ENCODE assay signal across 11 cellular contexts in the genomic region with DNA sequence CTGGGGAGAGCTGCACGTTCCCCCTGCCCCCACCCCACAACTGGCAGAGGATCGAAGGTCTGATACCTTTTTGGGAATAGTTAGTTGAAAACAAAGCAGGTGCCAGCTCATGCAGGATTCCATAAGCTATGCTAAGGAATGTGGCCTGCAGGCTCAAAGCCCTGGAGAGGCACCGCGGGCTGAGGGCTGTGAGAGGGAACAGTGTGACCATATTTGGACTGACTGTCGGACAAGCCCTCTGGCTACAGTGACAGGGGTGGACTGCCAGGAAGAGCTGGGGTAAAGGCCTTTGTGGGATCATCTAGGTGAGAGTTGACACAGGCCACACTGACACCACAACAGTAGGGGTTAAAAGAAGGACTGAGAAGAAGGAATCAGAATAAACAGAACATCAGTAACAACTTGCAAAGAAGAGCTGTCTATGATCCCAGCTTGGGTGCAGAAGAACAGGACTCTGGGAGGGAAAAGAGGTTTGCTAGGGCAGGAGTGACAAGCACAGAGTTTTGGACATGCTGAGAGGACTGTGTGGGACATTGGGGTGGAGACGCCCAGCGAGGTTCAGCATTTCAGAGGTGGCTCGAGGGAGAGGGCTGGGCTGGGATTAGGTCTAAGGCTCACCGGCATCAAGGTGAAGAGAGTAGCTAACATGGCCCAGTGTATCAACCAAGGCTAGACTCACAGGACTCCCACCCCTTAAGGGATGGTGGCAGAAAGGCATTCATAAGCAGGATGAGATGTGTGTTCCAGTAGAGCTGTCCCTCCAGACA. TPM values are rescaled to one million over a fixed set of nuclear protein-coding genes. Genes with fewer than 3 reads are reported as not detected.
DNase-seq lines count a peak whose midpoint lies in the region; ATAC-seq, FAIRE-seq and TF ChIP-seq lines count a peak whose summit lies in the region.
"Had no signal": no experiment of that assay in that cellular context is flagged by ENCODE, and none has a peak within 500 bp of the region (broad histone marks: within the 10 kb centered on the region; RNA-seq: fewer than 3 reads in every experiment).

No MANE protein-coding gene starts in this region.

- peak overlapping the region; percentile 83; the same call in 1 of the 2 replicates for H3K23ac ChIP-seq in IMR-90 (ENCODE audit: low read depth, low read length)

- peaks cover 70% of the 10 kb centered on the region for H3K36me3 ChIP-seq in IMR-90 (ENCODE audit: control insufficient read depth, insufficient read depth, low read length)
- H3K36me3 ChIP-seq in astrocyte (ENCODE audit: insufficient read depth, low read length), result peaks cover 70% of the 10 kb centered on the region
- H3K36me3 ChIP-seq in stomach smooth muscle (ENCODE audit: control insufficient read depth in 2 of 2, insufficient read depth in 2 of 2, low read length in 2 of 2), result peaks cover 34 to 45% of the 10 kb centered on the region in 2 donors

- peaks cover 10 to 98% of the 10 kb centered on the region in 2 experiments; a peak in 3 of 4 replicates for H3K79me1 ChIP-seq in IMR-90 (ENCODE audit: low read depth in 1 of 2, low read length in 2 of 2)

- peak overlapping the region; percentile 98 for H3K27ac Mint-ChIP-seq in astrocyte (ENCODE audit: unreplicated experiment)
- H3K27ac Mint-ChIP-seq: natural killer cell treated with Interleukin-12 subunit alpha and Interleukin-12 subunit beta and Interleukin-15 and Interleukin-18, amount 100 ng/mL, for 72 hours had no signal

- 0 out of 2 replicates have a peak overlapping the region, but pooled peaks have one; percentile 17 for H3K18ac ChIP-seq in IMR-90 (ENCODE audit: low read depth, low read length)

- no TSS peak for BruUV-seq in IMR-90 (replicated peaks; lab: Mats Ljungman, UMichigan)

- H3K4ac ChIP-seq in IMR-90 (ENCODE audit: low read depth, low read length), result peak overlapping the region; percentile 22

- H4K20me1 ChIP-seq in IMR-90 (ENCODE audit: insufficient read depth, low read length), result peaks cover 100% of the 10 kb centered on the region
- peaks cover 100% of the 10 kb centered on the region for H4K20me1 ChIP-seq in astrocyte (ENCODE audit: insufficient read depth, low read length)

- H4K5ac ChIP-seq in IMR-90 (ENCODE audit: low read depth, low read length), result peak overlapping the region; percentile 37; the same call in 1 of the 2 replicates

- no peak overlapping the region; the same call in 1 of the 2 replicates for H4K91ac ChIP-seq in IMR-90 (ENCODE audit: insufficient read depth, low read depth, low read length)

- H3K4me3 Mint-ChIP-seq in astrocyte (ENCODE audit: unreplicated experiment), result peak overlapping the region; percentile 48
- H3K4me3 Mint-ChIP-seq: natural killer cell treated with Interleukin-12 subunit alpha and Interleukin-12 subunit beta and Interleukin-15 and Interleukin-18, amount 100 ng/mL, for 72 hours had no signal

- no peak overlapping the region for H2AFZ ChIP-seq in IMR-90 (replicated peaks; ENCODE audit: low read length, poor library complexity)
- no peak overlapping the region for H2AFZ ChIP-seq in astrocyte (ENCODE audit: low read depth, low read length)

- peaks cover 58% of the 10 kb centered on the region for H3K9me1 ChIP-seq in IMR-90 (ENCODE audit: insufficient read depth, low read length)

- no peak overlapping the region; the same call in 2 of the 3 replicates for H2BK15ac ChIP-seq in IMR-90 (ENCODE audit: low read depth, low read length)

- POLR2A ChIA-PET in IMR-90 (lab: Charles Lee; ENCODE audit: unreplicated experiment), result no interaction called here

- peak overlapping the region; percentile 31 for H2AK5ac ChIP-seq in IMR-90 (ENCODE audit: low read depth, low read length)

- H3K9me3 ChIP-seq in IMR-90 (ENCODE audit: control insufficient read depth, insufficient read depth, low read length) (no peaks in the 10 kb centered on the region), astrocyte (ENCODE audit: insufficient read depth, low read depth, low read length) (no peaks in the 10 kb centered on the region), stomach smooth muscle (ENCODE audit: control insufficient read depth in 2 of 2, low read length in 2 of 2) (peaks cover 0 to 5% of the 10 kb centered on the region in 2 donors)
- H3K9me3 ChIP-seq: body of pancreas had no signal

- CTCF ChIA-PET in IMR-90 (lab: Yijun Ruan, JAX), result interaction anchor here (0.8 kb wide), 1 partner anchor 166 kb away, joined by 3 read pairs; no protein-coding TSS in a partner anchor

- H2AK9ac ChIP-seq in IMR-90 (replicated peaks; ENCODE audit: low read depth, low read length, poor library complexity), result peak overlapping the region; percentile 31

- H3K56ac ChIP-seq in IMR-90 (ENCODE audit: extremely low read depth, insufficient read depth, low read length), result no peak overlapping the region

- peak overlapping the region in 1 of 2 experiments; percentile 27; a peak in 2 of 4 replicates for H4K8ac ChIP-seq in IMR-90 (ENCODE audit: low read depth in 2 of 2, low read length in 2 of 2)

- peaks cover 100% of the 10 kb centered on the region for H3K79me2 ChIP-seq in astrocyte (ENCODE audit: insufficient read depth, low read length)

- peak overlapping the region; percentile 74 for H2BK5ac ChIP-seq in IMR-90 (ENCODE audit: low read depth, low read length, poor library complexity, severe bottlenecking)

- H3K4me3 ChIP-seq in IMR-90 (ENCODE audit: insufficient read depth, low read depth, low read length) (no peak overlapping the region), astrocyte (ENCODE audit: insufficient read depth, low read depth, low read length) (no peak overlapping the region), stomach smooth muscle (ENCODE audit: low read length in 2 of 2) (no peak overlapping the region)
- H3K4me3 ChIP-seq: body of pancreas had no signal

- peak overlapping the region; percentile 7; the same call in 1 of the 2 replicates for H3K9ac ChIP-seq in IMR-90 (ENCODE audit: low read depth, low read length)
- H3K9ac ChIP-seq in astrocyte (ENCODE audit: low read length), result peak overlapping the region; percentile 12
- H3K9ac ChIP-seq in stomach smooth muscle (ENCODE audit: low read length in 2 of 2), result peak overlapping the region; percentile 68 to 70

- TF ChIP-seq RAD21 in IMR-90 (IDR thresholded peaks at IDR 0.05; ENCODE audit: low read length), result no peak

- DNase-seq in IMR-90 (no peak), astrocyte (ENCODE audit: low read depth) (no peak), islet precursor cell (peak; percentile 96), OCI-M2 (lab: John Stamatoyannopoulos, UW; ENCODE audit: unreplicated experiment) (no peak), GM19238 (ENCODE audit: insufficient read length, low spot score) (no peak)
- DNase-seq: activated CD4-positive, CD25-positive, alpha-beta regulatory T cell; body of pancreas; MM.1S had no signal

- H3K4me1 Mint-ChIP-seq in astrocyte (ENCODE audit: low read depth, unreplicated experiment), result peaks cover 90% of the 10 kb centered on the region

- TF ChIP-seq POLR2A in IMR-90 (IDR thresholded peaks at IDR 0.05; ENCODE audit: low read depth, low read length), result no peak

- intact Hi-C loops in IMR-90 (cut with micrococcal nuclease), result no loop called here

- FAIRE-seq in astrocyte (lab: Jason Lieb, UNC), result no peak

- ATAC-seq in IMR-90 (ENCODE audit: low read depth) (peak; percentile 73), GM19023 (IDR thresholded peaks at IDR 0.05; ENCODE audit: unreplicated experiment) (no peak)
- ATAC-seq: body of pancreas had no signal

- dilution Hi-C loops in IMR-90 (cut with HindIII; ENCODE audit: low sequenced_read_pairs, unreplicated experiment), result no loop called here

- in situ Hi-C loops in IMR-90 (cut with MboI; ENCODE audit: low sequenced_read_pairs), result no loop called here

- peaks cover 37% of the 10 kb centered on the region for H3K36me3 Mint-ChIP-seq in astrocyte (ENCODE audit: low read depth, unreplicated experiment)

- H2BK120ac ChIP-seq in IMR-90 (ENCODE audit: low read depth, low read length), result 0 out of 2 replicates have a peak overlapping the region, but pooled peaks have one; percentile 1

- no peak overlapping the region for H2BK20ac ChIP-seq in IMR-90 (ENCODE audit: low read depth, low read length)

- H3K27me3 ChIP-seq in IMR-90 (ENCODE audit: control insufficient read depth, insufficient read depth, low read length) (no peaks in the 10 kb centered on the region), astrocyte (ENCODE audit: insufficient read depth, low read length) (no peaks in the 10 kb centered on the region), stomach smooth muscle (ENCODE audit: control insufficient read depth in 1 of 2, insufficient read depth in 2 of 2, low read length in 2 of 2) (no peaks in the 10 kb centered on the region)
- H3K27me3 ChIP-seq: body of pancreas had no signal

- H3K27me3 Mint-ChIP-seq in astrocyte (ENCODE audit: low read depth, unreplicated experiment), result no peaks in the 10 kb centered on the region
- H3K27me3 Mint-ChIP-seq: natural killer cell treated with Interleukin-12 subunit alpha and Interleukin-12 subunit beta and Interleukin-15 and Interleukin-18, amount 100 ng/mL, for 72 hours had no signal

- H3K27ac ChIP-seq in IMR-90 (ENCODE audit: insufficient read depth, low read length) (peak overlapping the region; percentile 67), astrocyte (ENCODE audit: low read depth, low read length) (no peak overlapping the region), stomach smooth muscle (ENCODE audit: low read length) (peak overlapping the region; percentile 95)
- H3K27ac ChIP-seq: body of pancreas had no signal

- 100% methylated on average over 2 of the region's 9 CpGs; no CpG with 5 or more reads in 1 of the 2 experiments for WGBS in IMR-90 (ENCODE audit: extremely low coverage in 2 of 2, insufficient read length in 1 of 2), 2 experiments

- H3K9me3 Mint-ChIP-seq in astrocyte (ENCODE audit: unreplicated experiment), result no peaks in the 10 kb centered on the region

- H3K4me2 ChIP-seq in IMR-90 (ENCODE audit: low read depth, low read length) (peak overlapping the region; percentile 7; the same call in 1 of the 2 replicates), astrocyte (ENCODE audit: low read length) (no peak overlapping the region)

- H3K14ac ChIP-seq in IMR-90 (replicated peaks; ENCODE audit: low read depth, low read length), result peak overlapping the region; percentile 64

- TF ChIP-seq CTCF in IMR-90 (conservative IDR thresholded peaks at IDR 0.05; ENCODE audit: low read depth, low read length), result no peak
- TF ChIP-seq CTCF in astrocyte (IDR thresholded peaks at IDR 0.05; ENCODE audit: insufficient read depth, low read depth, low read length), result no peak

- peaks cover 53% of the 10 kb centered on the region for H3K4me1 ChIP-seq in IMR-90 (ENCODE audit: control insufficient read depth, insufficient read depth, low read length)
- H3K4me1 ChIP-seq in astrocyte (ENCODE audit: insufficient read depth, low read length), result peaks cover 38% of the 10 kb centered on the region
- peaks cover 81% of the 10 kb centered on the region for H3K4me1 ChIP-seq in stomach smooth muscle (ENCODE audit: control insufficient read depth, insufficient read depth, low read length)

TF ChIP-seq in IMR-90, 13 proteins besides CTCF, POLR2A, EP300 and RAD21:
- peak; percentile 23; the same call in 1 of the 2 replicates for TF ChIP-seq NFE2L2 (IDR thresholded peaks at IDR 0.05; ENCODE audit: low read depth, low read length)
- no peak for TF ChIP-seq MAFK (IDR thresholded peaks at IDR 0.05; ENCODE audit: low read depth, low read length)

RNA-seq across cellular contexts. Expression of a gene that starts 54.5 kb away (rescaled TPM):
- 648 and 684 TPM in 2 replicates for total RNA-seq in IMR-90 (2012; rRNA removed)
- 766 and 895 TPM in 2 replicates for polyA plus RNA-seq in IMR-90 (2012; rRNA removed)
- 676 and 750 TPM in 2 replicates for polyA plus RNA-seq in IMR-90 (2012; cell fraction: cytosol; rRNA removed)
- polyA plus RNA-seq in IMR-90 (2012; cell fraction: nucleus; rRNA removed; ENCODE audit: low replicate concordance), result 1,803 and 1,926 TPM in 2 replicates
- 1,163 and 1,186 TPM in 2 replicates for total RNA-seq in astrocyte

Comparison
In these comparisons a context has a peak if more than half of its experiments do, and no peak if none do; other contexts are left out.
1. H3K9ac ChIP-seq: peak in every context shown above with its lines; median percentile 69 in stomach smooth muscle; 12 in astrocyte; 7 in IMR-90.